16 cellular contexts compared by ENCODE assay signal in genomic region chr11:67445515-67445914, GRCh38. TPM values are rescaled to one million over a fixed set of nuclear protein-coding genes. Genes with fewer than 3 reads are reported as not detected.
DNase-seq lines count a peak whose midpoint lies in the region; ATAC-seq and TF ChIP-seq lines count a peak whose summit lies in the region.
"Had no signal": no experiment of that assay in that cellular context is flagged by ENCODE, and none has a peak within 500 bp of the region (broad histone marks: within the 10 kb centered on the region; RNA-seq: fewer than 3 reads in every experiment).

No MANE protein-coding gene starts in this region.

- H3K4me3 ChIP-seq in MG63 (no peak overlapping the region), A673 (ENCODE audit: low read depth, low read length, poor library complexity, severe bottlenecking) (no peak overlapping the region)
- H3K4me3 ChIP-seq: cardiac muscle cell, SK-N-MC, transverse colon had no signal

- BruUV-seq in A673 (replicated peaks; lab: Mats Ljungman, UMichigan), result no TSS peak

- H3K36me3 ChIP-seq in MG63 (peaks cover 3% of the 10 kb centered on the region; the same call in 1 of the 2 replicates), A673 (ENCODE audit: insufficient read depth, low read length, poor library complexity, severe bottlenecking) (peaks cover 5% of the 10 kb centered on the region)
- H3K36me3 ChIP-seq: cardiac muscle cell, transverse colon had no signal

- POLR2A ChIA-PET in activated CD4-positive, alpha-beta memory T cell treated with anti-CD3 and anti-CD28 coated beads for 36 hours (lab: Charles Lee), result interaction anchor here (0.6 to 1.0 kb wide), 2 partner anchors 9 to 15 kb away, joined by 3 to 4 read pairs; no protein-coding TSS in a partner anchor
- POLR2A ChIA-PET in A673 (lab: Charles Lee; ENCODE audit: low non-redundant PET), result no interaction called here

- H3K9me3 Mint-ChIP-seq in stimulated activated naive CD8-positive, alpha-beta T cell treated with anti-CD3 and anti-CD28 coated beads, Interleukin-15, Interleukin-2, amounts not matched to agents 100 ng/mL and 50 ng/mL, for 24 hours, result no peaks in the 10 kb centered on the region
- no peaks in the 10 kb centered on the region for H3K9me3 Mint-ChIP-seq in activated CD4-positive, alpha-beta memory T cell treated with anti-CD3 and anti-CD28 coated beads for 36 hours
- H3K9me3 Mint-ChIP-seq in memory B cell, result no peaks in the 10 kb centered on the region

- peak overlapping the region; percentile 0 for H3K27ac Mint-ChIP-seq in stimulated activated naive CD8-positive, alpha-beta T cell treated with anti-CD3 and anti-CD28 coated beads, Interleukin-15, Interleukin-2, amounts not matched to agents 100 ng/mL and 50 ng/mL, for 24 hours
- H3K27ac Mint-ChIP-seq in activated CD4-positive, alpha-beta memory T cell treated with anti-CD3 and anti-CD28 coated beads for 36 hours, result peak overlapping the region; percentile 79
- H3K27ac Mint-ChIP-seq in memory B cell, result peak overlapping the region; percentile 97

- no peaks in the 10 kb centered on the region for H3K27me3 Mint-ChIP-seq in stimulated activated naive CD8-positive, alpha-beta T cell treated with anti-CD3 and anti-CD28 coated beads, Interleukin-15, Interleukin-2, amounts not matched to agents 100 ng/mL and 50 ng/mL, for 24 hours
- no peaks in the 10 kb centered on the region for H3K27me3 Mint-ChIP-seq in activated CD4-positive, alpha-beta memory T cell treated with anti-CD3 and anti-CD28 coated beads for 36 hours
- no peaks in the 10 kb centered on the region for H3K27me3 Mint-ChIP-seq in memory B cell

- H3K27ac ChIP-seq in A673 (ENCODE audit: low read depth, low read length, poor library complexity, severe bottlenecking), result no peak overlapping the region
- H3K27ac ChIP-seq: cardiac muscle cell, SK-N-MC had no signal

- H3K4me1 ChIP-seq in A673 (ENCODE audit: insufficient read depth, low read length, poor library complexity, severe bottlenecking), result peaks cover 5% of the 10 kb centered on the region
- H3K4me1 ChIP-seq: BE2C had no signal

- CTCF ChIA-PET in activated CD4-positive, alpha-beta memory T cell treated with anti-CD3 and anti-CD28 coated beads for 36 hours (lab: Charles Lee), result interaction anchor here (0.6 to 1.1 kb wide), 2 partner anchors 44 to 55 kb away, joined by 3 read pairs; partner anchors contain the start of gene PPP1CA
- CTCF ChIA-PET in A673 (lab: Charles Lee), result no interaction called here

- no peak for TF ChIP-seq CTCF in A673 (conservative IDR thresholded peaks at IDR 0.05; ENCODE audit: low read depth, low read length)

- H3K4me3 Mint-ChIP-seq in stimulated activated naive CD8-positive, alpha-beta T cell treated with anti-CD3 and anti-CD28 coated beads, Interleukin-15, Interleukin-2, amounts not matched to agents 100 ng/mL and 50 ng/mL, for 24 hours, result no peak overlapping the region
- H3K4me3 Mint-ChIP-seq in activated CD4-positive, alpha-beta memory T cell treated with anti-CD3 and anti-CD28 coated beads for 36 hours, result peak overlapping the region; percentile 77
- H3K4me3 Mint-ChIP-seq in memory B cell, result peak overlapping the region; percentile 82

- H3K36me3 Mint-ChIP-seq in stimulated activated naive CD8-positive, alpha-beta T cell treated with anti-CD3 and anti-CD28 coated beads, Interleukin-15, Interleukin-2, amounts not matched to agents 100 ng/mL and 50 ng/mL, for 24 hours (ENCODE audit: low read depth), result no peaks in the 10 kb centered on the region
- H3K36me3 Mint-ChIP-seq in activated CD4-positive, alpha-beta memory T cell treated with anti-CD3 and anti-CD28 coated beads for 36 hours, result no peaks in the 10 kb centered on the region
- no peaks in the 10 kb centered on the region for H3K36me3 Mint-ChIP-seq in memory B cell

- no peak for DNase-seq in stimulated activated naive CD8-positive, alpha-beta T cell treated with anti-CD3 and anti-CD28 coated beads, Interleukin-15, Interleukin-2, amounts not matched to agents 100 U/mL and 50 U/mL, for 24 hours
- no peak for DNase-seq in activated CD4-positive, alpha-beta memory T cell treated with anti-CD3 and anti-CD28 coated beads for 36 hours
- DNase-seq in memory B cell (ENCODE audit: low spot score in 2 of 2) (no peak), mucosa of gallbladder (ENCODE audit: low spot score) (no peak), MG63 (no peak), A673 (ENCODE audit: low spot score) (no peak), HK-2 (ENCODE audit: unreplicated experiment) (no peak)
- DNase-seq: BE2C, midbrain, NCI-H1092 treated with DMSO at 0.1 percent for 48 hours, NCI-H226, transverse colon had no signal

- H3K4me1 Mint-ChIP-seq in stimulated activated naive CD8-positive, alpha-beta T cell treated with anti-CD3 and anti-CD28 coated beads, Interleukin-15, Interleukin-2, amounts not matched to agents 100 ng/mL and 50 ng/mL, for 24 hours (ENCODE audit: low read depth), result peaks cover 77% of the 10 kb centered on the region
- H3K4me1 Mint-ChIP-seq in activated CD4-positive, alpha-beta memory T cell treated with anti-CD3 and anti-CD28 coated beads for 36 hours (ENCODE audit: low read depth), result peaks cover 71% of the 10 kb centered on the region
- peaks cover 59% of the 10 kb centered on the region for H3K4me1 Mint-ChIP-seq in memory B cell

- H3K9me3 ChIP-seq in MG63 (no peaks in the 10 kb centered on the region), A673 (ENCODE audit: low read depth, low read length, poor library complexity, severe bottlenecking) (no peaks in the 10 kb centered on the region)
- H3K9me3 ChIP-seq: BE2C, transverse colon had no signal

- intact Hi-C loops in activated CD4-positive, alpha-beta memory T cell treated with anti-CD3 and anti-CD28 coated beads for 36 hours (cut with micrococcal nuclease), result no loop called here
- intact Hi-C loops in A673 (cut with micrococcal nuclease; ENCODE audit: unreplicated experiment), result no loop called here

- ATAC-seq in stimulated activated naive CD8-positive, alpha-beta T cell treated with anti-CD3 and anti-CD28 coated beads, Interleukin-15, Interleukin-2, amounts not matched to agents 100 U/mL and 50 U/mL, for 24 hours, result no peak
- ATAC-seq in memory B cell (ENCODE audit: low read depth), result no peak

- H3K27me3 ChIP-seq in MG63 (no peaks in the 10 kb centered on the region), A673 (replicated peaks; ENCODE audit: insufficient read depth, low read depth, low read length, poor library complexity) (no peaks in the 10 kb centered on the region)
- H3K27me3 ChIP-seq: BE2C, cardiac muscle cell, transverse colon had no signal

RNA-seq across cellular contexts. Expression of gene CORO1B, which starts 2.2 kb away (rescaled TPM):
- total RNA-seq in activated CD4-positive, alpha-beta memory T cell treated with anti-CD3 and anti-CD28 coated beads for 36 hours, result 100 to 1,000 TPM; 345 to 358 TPM
- total RNA-seq in mucosa of gallbladder (181 TPM), A673 (2021) (92.5 and 96.6 TPM in 2 replicates)
- 58.3 and 96.9 TPM in 2 replicates for total RNA-seq in MG63 (2014; rRNA removed; shearing (Covaris generic); ENCODE audit: low replicate concordance)

RNA-seq across cellular contexts. Expression of gene GPR152, which starts 7.0 kb away (rescaled TPM):
- total RNA-seq in activated CD4-positive, alpha-beta memory T cell treated with anti-CD3 and anti-CD28 coated beads for 36 hours, result not detected
- total RNA-seq in mucosa of gallbladder (not detected), A673 (2021) (not detected in 2 replicates)
- total RNA-seq in MG63 (2014; rRNA removed; shearing (Covaris generic); ENCODE audit: low replicate concordance), result not detected in 2 replicates
- total RNA-seq: cardiac muscle cell, pulmonary artery endothelial cell, transverse colon had no signal

RNA-seq across cellular contexts. Expression of gene PTPRCAP, which starts 8.0 kb away (rescaled TPM):
- 10 to 100 TPM; 93.5 to 97.4 TPM for total RNA-seq in activated CD4-positive, alpha-beta memory T cell treated with anti-CD3 and anti-CD28 coated beads for 36 hours
- total RNA-seq in mucosa of gallbladder (14.7 TPM), A673 (2021) (0.56 and 1.3 TPM in 2 replicates)
- total RNA-seq in MG63 (2014; rRNA removed; shearing (Covaris generic); ENCODE audit: low replicate concordance), result not detected in 2 replicates

RNA-seq across cellular contexts. Expression of gene CABP4, which starts 9.6 kb away (rescaled TPM):
- 1 to 10 TPM; 1.0 to 1.2 TPM for total RNA-seq in activated CD4-positive, alpha-beta memory T cell treated with anti-CD3 and anti-CD28 coated beads for 36 hours
- total RNA-seq in mucosa of gallbladder, result 3.8 TPM
- 0.26 and 3.0 TPM in 2 replicates for total RNA-seq in MG63 (2014; rRNA removed; shearing (Covaris generic); ENCODE audit: low replicate concordance)
- not detected in 2 replicates for total RNA-seq in A673 (2021)
- total RNA-seq: cardiac muscle cell had no signal

RNA-seq across cellular contexts. Expression of gene RPS6KB2, which starts 17.2 kb away (rescaled TPM):
- 10 to 100 TPM; 57.4 to 57.5 TPM for total RNA-seq in activated CD4-positive, alpha-beta memory T cell treated with anti-CD3 and anti-CD28 coated beads for 36 hours
- 39.7 TPM for total RNA-seq in mucosa of gallbladder
- 77.9 and 121 TPM in 2 replicates for total RNA-seq in MG63 (2014; rRNA removed; shearing (Covaris generic); ENCODE audit: low replicate concordance)
- total RNA-seq in A673 (2021), result 58.8 and 65.0 TPM in 2 replicates

Comparison
In these comparisons a context has a peak if more than half of its experiments do, and no peak if none do; other contexts are left out.
1. H3K27ac Mint-ChIP-seq: peak in every context shown above with its lines; median percentile 97 in memory B cell; 79 in activated CD4-positive, alpha-beta memory T cell treated with anti-CD3 and anti-CD28 coated beads for 36 hours; 0 in stimulated activated naive CD8-positive, alpha-beta T cell treated with anti-CD3 and anti-CD28 coated beads, Interleukin-15, Interleukin-2, amounts not matched to agents 100 ng/mL and 50 ng/mL, for 24 hours.